In the genomic region with DNA sequence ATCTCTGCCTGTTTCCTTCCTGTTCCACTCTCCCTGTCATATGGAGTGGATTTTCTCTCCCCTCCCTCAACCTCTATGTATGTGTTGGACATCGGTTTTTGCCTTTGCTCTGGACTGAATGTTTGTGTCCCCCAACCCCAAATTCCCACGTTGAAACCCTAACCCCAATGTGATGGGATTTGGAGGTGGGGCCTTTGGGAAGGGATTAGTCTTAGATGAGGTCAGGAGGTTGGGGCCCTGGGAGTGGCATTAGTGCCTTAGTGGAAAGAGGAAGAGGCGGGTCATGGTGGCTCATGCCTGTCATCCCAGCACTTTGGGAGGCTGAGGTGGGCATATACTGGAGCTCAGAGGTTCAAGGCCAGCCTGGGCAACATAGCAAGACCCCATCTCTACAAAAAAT, we compare ENCODE assay signal across 33 cellular contexts. TPM values are rescaled to one million over a fixed set of nuclear protein-coding genes. Genes with fewer than 3 reads are reported as not detected.
"Had no signal": no experiment of that assay in that cellular context is flagged by ENCODE, and none has a peak within 500 bp of the region (broad histone marks: within the 10 kb centered on the region; RNA-seq: fewer than 3 reads in every experiment).

No MANE protein-coding gene starts in this region.

- H3K36me3 Mint-ChIP-seq: natural killer cell; neural progenitor cell; stimulated activated effector memory CD8-positive, alpha-beta T cell treated with anti-CD3 and anti-CD28 coated beads, Interleukin-12 subunit alpha, Interleukin-12 subunit beta, amount 100 ng/mL, for 72 hours had no signal

- H3K27me3 ChIP-seq: colonic mucosa, foreskin keratinocyte, heart left ventricle, right atrium auricular region, stomach, thyroid gland had no signal

- ATAC-seq: gastroesophageal sphincter; heart left ventricle; left cardiac atrium; left lung; natural killer cell; stimulated activated effector memory CD8-positive, alpha-beta T cell treated with anti-CD3 and anti-CD28 coated beads, Interleukin-12 subunit alpha, Interleukin-12 subunit beta, amount 100 ng/mL, for 72 hours had no signal

- H2AFZ ChIP-seq: neural progenitor cell had no signal

- H3K4me1 ChIP-seq: colonic mucosa, esophagus muscularis mucosa, foreskin keratinocyte, gastroesophageal sphincter, left lung, prostate gland, right atrium auricular region, sigmoid colon, stomach, thyroid gland had no signal

- H3K9ac ChIP-seq: neural progenitor cell had no signal

- H3K27ac Mint-ChIP-seq: natural killer cell; neural progenitor cell; stimulated activated effector memory CD8-positive, alpha-beta T cell treated with anti-CD3 and anti-CD28 coated beads, Interleukin-12 subunit alpha, Interleukin-12 subunit beta, amount 100 ng/mL, for 72 hours had no signal

- H3K36me3 ChIP-seq: colonic mucosa, esophagus muscularis mucosa, gastroesophageal sphincter, heart left ventricle, left lung, neural progenitor cell, prostate gland, right atrium auricular region, sigmoid colon, stomach, thyroid gland had no signal

- H3K4me3 Mint-ChIP-seq: natural killer cell; neural progenitor cell; stimulated activated effector memory CD8-positive, alpha-beta T cell treated with anti-CD3 and anti-CD28 coated beads, Interleukin-12 subunit alpha, Interleukin-12 subunit beta, amount 100 ng/mL, for 72 hours had no signal

- H3K4me3 ChIP-seq: colonic mucosa, esophagus muscularis mucosa, gastroesophageal sphincter, heart left ventricle, left lung, neural progenitor cell, prostate gland, right atrium auricular region, sigmoid colon, stomach, thyroid gland had no signal

- H3K27ac ChIP-seq: colonic mucosa, esophagus muscularis mucosa, foreskin keratinocyte, gastroesophageal sphincter, heart left ventricle, left lung, neural progenitor cell, prostate gland, right atrium auricular region, sigmoid colon, stomach, thyroid gland had no signal

- H3K4me2 ChIP-seq: neural progenitor cell had no signal

- H3K9me3 Mint-ChIP-seq: natural killer cell; neural progenitor cell; stimulated activated effector memory CD8-positive, alpha-beta T cell treated with anti-CD3 and anti-CD28 coated beads, Interleukin-12 subunit alpha, Interleukin-12 subunit beta, amount 100 ng/mL, for 72 hours had no signal

- H3K9me3 ChIP-seq: colonic mucosa, esophagus muscularis mucosa, gastroesophageal sphincter, heart left ventricle, left lung, prostate gland, right atrium auricular region, sigmoid colon, stomach, thyroid gland had no signal

- DNase-seq: colonic mucosa; dermis blood vessel endothelial cell; effector memory CD4-positive, alpha-beta T cell; heart left ventricle; hippocampal formation; left cardiac atrium; left lung; mesenchymal stem cell; midbrain; natural killer cell; sigmoid colon; stimulated activated CD4-positive, alpha-beta T cell treated with anti-CD3 and anti-CD28 coated beads, Interleukin-2, amount 100 ng/mL, for 24 hours; stimulated activated CD4-positive, alpha-beta T cell treated with anti-CD3 and anti-CD28 coated beads, Interleukin-4, amount 100 ng/mL, for 24 hours; stimulated activated naive CD4-positive, alpha-beta T cell treated with Interleukin-2 at 50 U/mL for 16 hours; stomach; thyroid gland; trophoblast cell had no signal

RNA-seq across cellular contexts. Expression of a gene that starts 11.6 kb away (rescaled TPM):
- total RNA-seq: dermis blood vessel endothelial cell, endothelial cell of umbilical vein, epithelial cell of proximal tubule, fibroblast of lung, heart left ventricle, kidney epithelial cell, left cardiac atrium, lung microvascular endothelial cell, mucosa of gallbladder, natural killer cell, osteocyte, right atrium auricular region, skeletal muscle tissue, stomach, subcutaneous adipose tissue, thyroid gland had no signal

RNA-seq across cellular contexts. Expression of a gene that starts 39.9 kb away (rescaled TPM):
- total RNA-seq: dermis blood vessel endothelial cell, lung microvascular endothelial cell, osteocyte had no signal
